In the genomic region with DNA sequence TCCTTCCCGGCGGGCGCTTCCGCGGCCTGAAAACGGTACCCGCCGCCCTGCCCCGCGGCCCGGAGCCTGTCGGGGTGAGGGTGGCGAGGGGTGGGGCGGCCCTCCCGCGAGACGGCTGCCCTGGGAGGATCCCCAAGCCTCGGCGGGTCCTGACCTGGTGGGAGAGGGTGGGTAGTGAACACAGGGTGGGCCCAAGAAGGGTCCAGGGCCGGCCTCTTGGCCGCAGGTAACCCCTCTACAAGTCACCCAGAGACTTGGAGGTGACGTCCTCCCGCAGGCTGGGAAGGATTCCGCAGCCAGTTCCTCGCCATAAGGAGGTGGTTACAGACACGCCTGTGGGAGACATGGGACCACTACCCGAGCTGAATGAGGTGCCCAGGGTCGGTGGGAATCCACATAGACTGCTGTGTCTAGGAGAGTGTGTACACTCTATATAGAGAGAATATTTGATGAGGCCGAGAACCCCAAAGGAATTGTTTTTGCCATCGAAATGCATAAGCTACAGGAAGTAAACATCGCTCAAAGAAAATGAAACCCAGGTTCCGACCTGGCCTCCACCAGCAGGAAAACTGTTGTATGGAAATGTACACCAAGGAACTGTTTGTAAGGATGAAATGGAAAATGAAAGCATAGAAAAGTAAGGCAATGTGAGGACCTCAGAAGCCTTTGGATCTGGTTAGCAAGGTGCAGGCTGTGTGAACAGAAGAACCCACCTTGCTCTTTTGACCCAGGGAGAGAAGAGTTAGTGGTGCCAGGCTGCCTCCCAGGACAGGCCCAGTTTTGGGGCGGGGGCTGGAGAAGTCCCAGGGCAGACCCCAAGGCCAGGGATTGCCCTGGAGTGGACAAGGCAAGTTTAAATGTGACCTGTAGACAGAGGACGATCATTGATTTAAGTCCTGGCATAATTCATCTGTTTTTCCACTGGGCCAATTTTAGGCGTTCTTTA, we compare ENCODE assay signal across 8 cellular contexts. TPM values are rescaled to one million over a fixed set of nuclear protein-coding genes. Genes with fewer than 3 reads are reported as not detected.
A peak's percentile ranks its signal among the peaks of the same experiment; 100 is the strongest.
DNase-seq lines count a peak whose midpoint lies in the region; ATAC-seq and TF ChIP-seq lines count a peak whose summit lies in the region.

No MANE protein-coding gene starts in this region.

- H3K4me1 Mint-ChIP-seq in activated naive CD8-positive, alpha-beta T cell (ENCODE audit: low read depth) = peaks cover 45% of the 10 kb centered on the region

- peak overlapping the region; percentile 87 for H3K27ac Mint-ChIP-seq in activated naive CD8-positive, alpha-beta T cell

- no peaks in the 10 kb centered on the region for H3K9me3 Mint-ChIP-seq in activated naive CD8-positive, alpha-beta T cell (ENCODE audit: low read depth)

- H3K4me3 ChIP-seq in HEK293 (ENCODE audit: low read depth, low read length) (peak overlapping the region; percentile 88), heart right ventricle (peak overlapping the region; percentile 83 to 99 (median 96))

- peak in 2 of 3 experiments; percentile 28 to 39 for DNase-seq in NCI-H1417 (lab: John Stamatoyannopoulos, UW)
- DNase-seq in NCI-H1417 treated with DMSO at 0.1 percent for 48 hours (lab: John Stamatoyannopoulos, UW) = no peak
- peak; percentile 53 for DNase-seq in NCI-H146 (lab: John Stamatoyannopoulos, UW)
- DNase-seq in heart right ventricle = no peak
- peak in 7 of 10 donors; percentile 20 to 87 (median 35) for DNase-seq in posterior cingulate gyrus
- DNase-seq in NCI-H774 (lab: John Stamatoyannopoulos, UW) = no peak

- peaks cover 0 to 8% of the 10 kb centered on the region in 2 experiments; a peak in 1 of 3 replicates for H3K36me3 ChIP-seq in HEK293 (ENCODE audit: control insufficient read depth in 2 of 2, insufficient read depth in 1 of 2, low read length in 2 of 2)
- H3K36me3 ChIP-seq in heart right ventricle = peaks cover 0 to 14% (median 0%) of the 10 kb centered on the region in 9 donors

- no peaks in the 10 kb centered on the region for H3K27me3 ChIP-seq in heart right ventricle

- ATAC-seq in heart right ventricle = peak; percentile 22 to 71 (median 34)

- intact Hi-C loops in heart right ventricle (cut with DNase I) = no loop called here
- intact Hi-C loops in posterior cingulate gyrus (cut with DNase I) = loop anchor here (2.0 kb wide), 1 partner anchor 202 kb away; no protein-coding TSS in a partner anchor

- no peaks in the 10 kb centered on the region for H3K27me3 Mint-ChIP-seq in activated naive CD8-positive, alpha-beta T cell

- WGBS in heart right ventricle, 2 donors = 3% methylated on average over 35 of the region's 35 CpGs

- peak overlapping the region; percentile 94 for H3K4me3 Mint-ChIP-seq in activated naive CD8-positive, alpha-beta T cell

- CTCF ChIA-PET in HEK293 (lab: Yijun Ruan, JAX) = interaction anchor here (0.5 to 3.0 kb wide), 14 partner anchors 8 to 903 kb away, joined by 3 to 18 read pairs (median 4); no protein-coding TSS in a partner anchor

- POLR2A ChIA-PET in HEK293 (lab: Yijun Ruan, JAX) = interaction anchor here (0.7 kb wide), 1 partner anchor 391 kb away, joined by 4 read pairs; no protein-coding TSS in a partner anchor

- H3K27ac ChIP-seq in HEK293 (ENCODE audit: extremely low read depth, low read depth, low read length) (peak overlapping the region; percentile 60; the same call in 1 of the 2 replicates), heart right ventricle (peak overlapping the region; percentile 87 to 99 (median 97))

- TF ChIP-seq CTCF in HEK293 (tag by site-specific recombination; IDR thresholded peaks at IDR 0.05) (no peak), heart right ventricle (IDR thresholded peaks at IDR 0.05) (no peak)

- H3K36me3 Mint-ChIP-seq in activated naive CD8-positive, alpha-beta T cell = peaks cover 4% of the 10 kb centered on the region

- H3K9me3 ChIP-seq in HEK293 (ENCODE audit: control insufficient read depth, insufficient read depth, low read depth, low read length) (no peaks in the 10 kb centered on the region), heart right ventricle (no peaks in the 10 kb centered on the region)

- H3K4me1 ChIP-seq in HEK293 (ENCODE audit: control insufficient read depth, insufficient read depth, low read length) (peaks cover 4% of the 10 kb centered on the region; the same call in 1 of the 2 replicates), heart right ventricle (peaks cover 2 to 49% (median 39%) of the 10 kb centered on the region in 9 donors)

TF ChIP-seq in HEK293, 187 proteins besides CTCF, POLR2A, EP300 and RAD21 (continues in another document):
- TF ChIP-seq IKZF3 (tag by site-specific recombination; IDR thresholded peaks at IDR 0.05) (no peak), ZNF473 (tag by site-specific recombination; IDR thresholded peaks at IDR 0.05) (no peak), KLF10 (tag by site-specific recombination; IDR thresholded peaks at IDR 0.05) (0 out of 2 replicates have a peak, but pooled peaks have one; percentile 10), ZNF664 (tag by site-specific recombination; IDR thresholded peaks at IDR 0.05) (no peak), ZNF843 (tag by site-specific recombination; IDR thresholded peaks at IDR 0.05) (no peak), ZNF223 (tag by site-specific recombination; IDR thresholded peaks at IDR 0.05) (no peak), ZNF501 (tag by site-specific recombination; IDR thresholded peaks at IDR 0.05) (no peak), ZNF48 (tag by site-specific recombination; IDR thresholded peaks at IDR 0.05) (no peak), PRDM1 (tag by site-specific recombination; IDR thresholded peaks at IDR 0.05) (no peak), ZNF792 (tag by site-specific recombination; IDR thresholded peaks at IDR 0.05) (no peak), ZNF248 (tag by site-specific recombination; IDR thresholded peaks at IDR 0.05) (no peak), ZNF175 (tag by site-specific recombination; IDR thresholded peaks at IDR 0.05) (no peak), ZNF654 (tag by site-specific recombination; IDR thresholded peaks at IDR 0.05; ENCODE audit: low read depth) (no peak), BCL11B (tag by site-specific recombination; IDR thresholded peaks at IDR 0.05; ENCODE audit: low read depth) (no peak), ZNF155 (tag by site-specific recombination; IDR thresholded peaks at IDR 0.05) (no peak), GLIS2 (tag by site-specific recombination; IDR thresholded peaks at IDR 0.05) (peak; percentile 59), ZBTB8A (tag by site-specific recombination; IDR thresholded peaks at IDR 0.05) (0 out of 2 replicates have a peak, but pooled peaks have one; percentile 6), MZF1 (tag by site-specific recombination; IDR thresholded peaks at IDR 0.05; ENCODE audit: borderline replicate concordance) (no peak)
- TF ChIP-seq, protein P1, sequence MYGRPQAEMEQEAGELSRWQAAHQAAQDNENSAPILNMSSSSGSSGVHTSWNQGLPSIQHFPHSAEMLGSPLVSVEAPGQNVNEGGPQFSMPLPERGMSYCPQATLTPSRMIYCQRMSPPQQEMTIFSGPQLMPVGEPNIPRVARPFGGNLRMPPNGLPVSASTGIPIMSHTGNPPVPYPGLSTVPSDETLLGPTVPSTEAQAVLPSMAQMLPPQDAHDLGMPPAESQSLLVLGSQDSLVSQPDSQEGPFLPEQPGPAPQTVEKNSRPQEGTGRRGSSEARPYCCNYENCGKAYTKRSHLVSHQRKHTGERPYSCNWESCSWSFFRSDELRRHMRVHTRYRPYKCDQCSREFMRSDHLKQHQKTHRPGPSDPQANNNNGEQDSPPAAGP (tag by site-specific recombination; IDR thresholded peaks at IDR 0.05) = peak; percentile 11; the same call in 1 of the 2 replicates
- TF ChIP-seq, protein P2, sequence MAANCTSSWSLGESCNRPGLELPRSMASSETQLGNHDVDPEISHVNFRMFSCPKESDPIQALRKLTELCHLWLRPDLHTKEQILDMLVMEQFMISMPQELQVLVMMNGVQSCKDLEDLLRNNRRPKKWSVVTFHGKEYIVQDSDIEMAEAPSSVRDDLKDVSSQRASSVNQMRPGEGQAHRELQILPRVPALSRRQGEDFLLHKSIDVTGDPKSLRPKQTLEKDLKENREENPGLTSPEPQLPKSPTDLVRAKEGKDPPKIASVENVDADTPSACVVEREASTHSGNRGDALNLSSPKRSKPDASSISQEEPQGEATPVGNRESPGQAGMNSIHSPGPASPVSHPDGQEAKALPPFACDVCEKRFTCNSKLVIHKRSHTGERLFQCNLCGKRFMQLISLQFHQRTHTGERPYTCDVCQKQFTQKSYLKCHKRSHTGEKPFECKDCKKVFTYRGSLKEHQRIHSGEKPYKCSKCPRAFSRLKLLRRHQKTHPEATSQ (tag by site-specific recombination; IDR thresholded peaks at IDR 0.05) = no peak
- TF ChIP-seq, protein P3, sequence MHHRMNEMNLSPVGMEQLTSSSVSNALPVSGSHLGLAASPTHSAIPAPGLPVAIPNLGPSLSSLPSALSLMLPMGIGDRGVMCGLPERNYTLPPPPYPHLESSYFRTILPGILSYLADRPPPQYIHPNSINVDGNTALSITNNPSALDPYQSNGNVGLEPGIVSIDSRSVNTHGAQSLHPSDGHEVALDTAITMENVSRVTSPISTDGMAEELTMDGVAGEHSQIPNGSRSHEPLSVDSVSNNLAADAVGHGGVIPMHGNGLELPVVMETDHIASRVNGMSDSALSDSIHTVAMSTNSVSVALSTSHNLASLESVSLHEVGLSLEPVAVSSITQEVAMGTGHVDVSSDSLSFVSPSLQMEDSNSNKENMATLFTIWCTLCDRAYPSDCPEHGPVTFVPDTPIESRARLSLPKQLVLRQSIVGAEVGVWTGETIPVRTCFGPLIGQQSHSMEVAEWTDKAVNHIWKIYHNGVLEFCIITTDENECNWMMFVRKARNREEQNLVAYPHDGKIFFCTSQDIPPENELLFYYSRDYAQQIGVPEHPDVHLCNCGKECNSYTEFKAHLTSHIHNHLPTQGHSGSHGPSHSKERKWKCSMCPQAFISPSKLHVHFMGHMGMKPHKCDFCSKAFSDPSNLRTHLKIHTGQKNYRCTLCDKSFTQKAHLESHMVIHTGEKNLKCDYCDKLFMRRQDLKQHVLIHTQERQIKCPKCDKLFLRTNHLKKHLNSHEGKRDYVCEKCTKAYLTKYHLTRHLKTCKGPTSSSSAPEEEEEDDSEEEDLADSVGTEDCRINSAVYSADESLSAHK (tag by site-specific recombination; IDR thresholded peaks at IDR 0.05) = no peak
- TF ChIP-seq, protein P4, sequence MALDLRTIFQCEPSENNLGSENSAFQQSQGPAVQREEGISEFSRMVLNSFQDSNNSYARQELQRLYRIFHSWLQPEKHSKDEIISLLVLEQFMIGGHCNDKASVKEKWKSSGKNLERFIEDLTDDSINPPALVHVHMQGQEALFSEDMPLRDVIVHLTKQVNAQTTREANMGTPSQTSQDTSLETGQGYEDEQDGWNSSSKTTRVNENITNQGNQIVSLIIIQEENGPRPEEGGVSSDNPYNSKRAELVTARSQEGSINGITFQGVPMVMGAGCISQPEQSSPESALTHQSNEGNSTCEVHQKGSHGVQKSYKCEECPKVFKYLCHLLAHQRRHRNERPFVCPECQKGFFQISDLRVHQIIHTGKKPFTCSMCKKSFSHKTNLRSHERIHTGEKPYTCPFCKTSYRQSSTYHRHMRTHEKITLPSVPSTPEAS (tag by site-specific recombination; IDR thresholded peaks at IDR 0.05) = no peak

RNA-seq across cellular contexts. Expression of a gene that starts 0.7 kb away (rescaled TPM):
- total RNA-seq in heart right ventricle = 100 to 1,000 TPM; 111 to 218 (median 133) TPM
- 10 to 100 TPM; 59.0 to 95.5 TPM for polyA plus RNA-seq in heart right ventricle

Comparison
In these comparisons a context has a peak if more than half of its experiments do, and no peak if none do; other contexts are left out.
1. DNase-seq: peak in NCI-H1417 (2 of 3), NCI-H146 (single experiment) and posterior cingulate gyrus (7 of 10); none in NCI-H1417 treated with DMSO at 0.1 percent for 48 hours (single experiment), heart right ventricle (0 of 2) and NCI-H774 (single experiment).